20 cellular contexts compared by ENCODE assay signal in genomic region chr13:79226250-79226649, GRCh38.
"Had no signal": no experiment of that assay in that cellular context is flagged by ENCODE, and none has a peak within 500 bp of the region (broad histone marks: within the 10 kb centered on the region; RNA-seq: fewer than 3 reads in every experiment).

No MANE protein-coding gene starts in this region.

- H3K4me3 Mint-ChIP-seq: activated T-cell treated with anti-CD3 and anti-CD28 coated beads, Interleukin-2, amount 50 U/mL, for 24 hours; activated T-helper 17 cell treated with anti-CD3 and anti-CD28 coated beads, Interleukin-2, amount 50 U/mL, for 72 hours; brain; naive B cell; T-helper 1 cell treated with Interleukin-12 subunit alpha and Interleukin-12 subunit beta and Interleukin-4 antibody, amounts not matched to agents 30 μg/mL and 1 μg/mL, for 36 hours; type B pancreatic cell; WTC11 had no signal

- H3K9me3 Mint-ChIP-seq: activated naive CD4-positive, alpha-beta T cell treated with anti-CD3 and anti-CD28 coated beads, Interleukin-2, amount 50 U/mL, for 72 hours; activated T-cell treated with anti-CD3 and anti-CD28 coated beads, Interleukin-2, amount 50 U/mL, for 24 hours; activated T-helper 17 cell treated with anti-CD3 and anti-CD28 coated beads, Interleukin-2, amount 50 U/mL, for 72 hours; brain; T-helper 1 cell treated with Interleukin-12 subunit alpha and Interleukin-12 subunit beta and Interleukin-4 antibody, amounts not matched to agents 30 μg/mL and 1 μg/mL, for 36 hours; type B pancreatic cell; WTC11 had no signal

- H3K27ac ChIP-seq: spleen, testis had no signal

- H3K4me1 ChIP-seq: testis had no signal

- H3K27me3 ChIP-seq: spleen, testis had no signal

- H3K36me3 Mint-ChIP-seq: activated naive CD4-positive, alpha-beta T cell treated with anti-CD3 and anti-CD28 coated beads, Interleukin-2, amount 50 U/mL, for 72 hours; brain; naive B cell; type B pancreatic cell; WTC11 had no signal

- H3K36me3 ChIP-seq: spleen had no signal

- H3K27ac Mint-ChIP-seq: activated naive CD4-positive, alpha-beta T cell treated with anti-CD3 and anti-CD28 coated beads, Interleukin-2, amount 50 U/mL, for 72 hours; activated T-cell treated with anti-CD3 and anti-CD28 coated beads, Interleukin-2, amount 50 U/mL, for 24 hours; activated T-helper 17 cell treated with anti-CD3 and anti-CD28 coated beads, Interleukin-2, amount 50 U/mL, for 72 hours; brain; naive B cell; progenitor cell of endocrine pancreas; T-helper 1 cell treated with Interleukin-12 subunit alpha and Interleukin-12 subunit beta and Interleukin-4 antibody, amounts not matched to agents 30 μg/mL and 1 μg/mL, for 36 hours; type B pancreatic cell had no signal

- H3K4me3 ChIP-seq: spleen, testis had no signal

- H3K9me3 ChIP-seq: spleen, testis had no signal

- DNase-seq: activated CD8-positive, alpha-beta memory T cell treated with anti-CD3 and anti-CD28 coated beads for 24 hours; activated CD8-positive, alpha-beta memory T cell treated with anti-CD3 and anti-CD28 coated beads, Interleukin-2, amount 50 U/mL, for 4 hours; activated T-cell treated with anti-CD3 and anti-CD28 coated beads, Interleukin-2, amount 50 U/mL, for 24 hours; aorta; dermis blood vessel endothelial cell; effector CD8-positive, alpha-beta T cell; mesenchymal stem cell; naive B cell; spleen; stimulated activated CD4-positive, alpha-beta T cell treated with anti-CD3 and anti-CD28 coated beads, Interleukin-4, amount 100 ng/mL, for 1 hour; stimulated activated naive CD4-positive, alpha-beta T cell; T1000; testis had no signal

- H3K4me1 Mint-ChIP-seq: activated T-helper 17 cell treated with anti-CD3 and anti-CD28 coated beads, Interleukin-2, amount 50 U/mL, for 72 hours had no signal
